ENCODE assay signal across 6 cellular contexts in genomic region chr11:64285885-64286800, GRCh38. TPM values are rescaled to one million over a fixed set of nuclear protein-coding genes. Genes with fewer than 3 reads are reported as not detected.
DNase-seq lines count a peak whose midpoint lies in the region; ATAC-seq, FAIRE-seq and TF ChIP-seq lines count a peak whose summit lies in the region.

No MANE protein-coding gene starts in this region.

- POLR2A ChIA-PET in A549 (lab: Yijun Ruan, JAX), result interaction anchor here (1.0 to 5.8 kb wide), 5 partner anchors 15 to 101 kb away, joined by 4 to 49 read pairs (median 9); partner anchors contain the start of genes ESRRA, FKBP2 and STIP1

- H3K9me3 ChIP-seq in A549 (no peaks in the 10 kb centered on the region), lung (ENCODE audit: control insufficient read depth in 2 of 2, insufficient read depth in 1 of 2, low read length in 1 of 2) (peaks cover 0 to 3% of the 10 kb centered on the region in 2 donors)

- ATAC-seq in A549, result peak; percentile 33 to 49; a peak in 5 of 6 replicates
- ATAC-seq in activated T-helper 17 cell treated with anti-CD3 and anti-CD28 coated beads, Interleukin-2, amount 50 U/mL, for 72 hours (replicated peaks), result no peak
- ATAC-seq in lung (ENCODE audit: insufficient read depth, low FRiP score), result no peak

- H3K9me3 Mint-ChIP-seq in activated T-helper 17 cell treated with anti-CD3 and anti-CD28 coated beads, Interleukin-2, amount 50 U/mL, for 72 hours, result no peaks in the 10 kb centered on the region

- CTCF ChIA-PET in A549 (lab: Yijun Ruan, JAX), result interaction anchor here (0.6 to 20.5 kb wide), 10 partner anchors 9 to 109 kb away, joined by 3 to 448 read pairs (median 4); partner anchors contain the start of genes CATSPERZ, ESRRA, PLCB3 and STIP1

- H3K4me3 ChIP-seq in A549, result peak overlapping the region; percentile 63
- peak overlapping the region; percentile 48 for H3K4me3 ChIP-seq in lung

- H3K27ac ChIP-seq in A549 (peak overlapping the region; percentile 93 to 98), lung (ENCODE audit: low read depth in 1 of 2, low read length in 1 of 2) (peak overlapping the region; percentile 88 to 98)

- TF ChIP-seq EP300 in A549 (IDR thresholded peaks at IDR 0.05), result no peak

- H3K4me2 ChIP-seq in A549, result peak overlapping the region; percentile 86

- TF ChIP-seq CTCF in A549 (IDR thresholded peaks at IDR 0.05) (peak; percentile 6; the same call in 1 of the 3 replicates), lung (IDR thresholded peaks at IDR 0.05; ENCODE audit: control extremely low read depth, extremely low read depth) (no peak)

- H3K36me3 Mint-ChIP-seq in activated T-helper 17 cell treated with anti-CD3 and anti-CD28 coated beads, Interleukin-2, amount 50 U/mL, for 72 hours (ENCODE audit: low read depth), result peaks cover 23% of the 10 kb centered on the region

- no peak for FAIRE-seq in A549 (lab: Jason Lieb, UNC)

- H3K4me3 Mint-ChIP-seq in activated T-helper 17 cell treated with anti-CD3 and anti-CD28 coated beads, Interleukin-2, amount 50 U/mL, for 72 hours, result peak overlapping the region; percentile 80

- H3K4me1 ChIP-seq in A549, result peaks cover 17% of the 10 kb centered on the region; the same call in 1 of the 3 replicates
- H3K4me1 ChIP-seq in lung (ENCODE audit: control insufficient read depth in 2 of 2, insufficient read depth in 2 of 2, low read length in 2 of 2), result peaks cover 0 to 13% of the 10 kb centered on the region in 2 donors

- DNase-seq in A549 (ENCODE audit: low read depth in 1 of 2, low spot score in 1 of 2), result peak; percentile 56 to 65
- peak; percentile 61 for DNase-seq in HT-29 (ENCODE audit: low spot score)
- no peak for DNase-seq in lung (ENCODE audit: low spot score)
- no peak for DNase-seq in SIG-M5 treated with dmso at 0.1 percent for 504 hours (lab: John Stamatoyannopoulos, UW; ENCODE audit: unreplicated experiment)
- DNase-seq in occipital lobe (lab: John Stamatoyannopoulos, UW), result no peak

- H3K4me1 Mint-ChIP-seq in activated T-helper 17 cell treated with anti-CD3 and anti-CD28 coated beads, Interleukin-2, amount 50 U/mL, for 72 hours, result peaks cover 9% of the 10 kb centered on the region

- TF ChIP-seq RAD21 in A549 (conservative IDR thresholded peaks at IDR 0.05 in 1 of 2, IDR thresholded peaks at IDR 0.05 in 1 of 2), result no peak; a peak in 1 of 5 replicates

- no peaks in the 10 kb centered on the region for H3K27me3 ChIP-seq in lung (ENCODE audit: control insufficient read depth, insufficient read depth)

- H3K36me3 ChIP-seq in lung (ENCODE audit: control insufficient read depth in 2 of 2, insufficient read depth in 2 of 2, low read length in 2 of 2), result peaks cover 0 to 5% of the 10 kb centered on the region in 2 donors

- TF ChIP-seq POLR2A in A549 (IDR thresholded peaks at IDR 0.05; ENCODE audit: low read length), result no peak

- WGBS in A549 (ENCODE audit: missing lambda C conversion rate), result 49% methylated on average over 17 of the region's 40 CpGs
- WGBS in lung, 2 donors, result 28 to 34% methylated on average over 33 to 40 of the region's 40 CpGs

- H3K27ac Mint-ChIP-seq in activated T-helper 17 cell treated with anti-CD3 and anti-CD28 coated beads, Interleukin-2, amount 50 U/mL, for 72 hours, result peak overlapping the region; percentile 90

- peaks cover 4% of the 10 kb centered on the region for H3K27me3 Mint-ChIP-seq in activated T-helper 17 cell treated with anti-CD3 and anti-CD28 coated beads, Interleukin-2, amount 50 U/mL, for 72 hours

TF ChIP-seq in A549, 52 proteins besides CTCF, POLR2A, EP300 and RAD21:
- 0 out of 3 replicates have a peak, but pooled peaks have one; percentile 10 for TF ChIP-seq BCL3 (IDR thresholded peaks at IDR 0.05)
- TF ChIP-seq PHF8 (IDR thresholded peaks at IDR 0.05; ENCODE audit: borderline replicate concordance, low read depth), result peak; percentile 3; the same call in 1 of the 2 replicates
- no peak for TF ChIP-seq RNF2 (IDR thresholded peaks at IDR 0.05; ENCODE audit: borderline replicate concordance, low read depth)
- TF ChIP-seq, protein P1, sequence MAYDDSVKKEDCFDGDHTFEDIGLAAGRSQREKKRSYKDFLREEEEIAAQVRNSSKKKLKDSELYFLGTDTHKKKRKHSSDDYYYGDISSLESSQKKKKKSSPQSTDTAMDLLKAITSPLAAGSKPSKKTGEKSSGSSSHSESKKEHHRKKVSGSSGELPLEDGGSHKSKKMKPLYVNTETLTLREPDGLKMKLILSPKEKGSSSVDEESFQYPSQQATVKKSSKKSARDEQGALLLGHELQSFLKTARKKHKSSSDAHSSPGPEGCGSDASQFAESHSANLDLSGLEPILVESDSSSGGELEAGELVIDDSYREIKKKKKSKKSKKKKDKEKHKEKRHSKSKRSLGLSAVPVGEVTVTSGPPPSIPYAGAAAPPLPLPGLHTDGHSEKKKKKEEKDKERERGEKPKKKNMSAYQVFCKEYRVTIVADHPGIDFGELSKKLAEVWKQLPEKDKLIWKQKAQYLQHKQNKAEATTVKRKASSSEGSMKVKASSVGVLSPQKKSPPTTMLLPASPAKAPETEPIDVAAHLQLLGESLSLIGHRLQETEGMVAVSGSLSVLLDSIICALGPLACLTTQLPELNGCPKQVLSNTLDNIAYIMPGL (CRISPR knock-in tag; IDR thresholded peaks at IDR 0.05; ENCODE audit: borderline replicate concordance), result no peak

RNA-seq across cellular contexts. Expression of gene GPR137, which starts 0.5 kb away (rescaled TPM):
- polyA plus RNA-seq in A549 (2011; rRNA removed), result 11.0 and 14.4 TPM in 2 replicates
- 27.0 and 40.8 TPM in 2 replicates for polyA plus RNA-seq in A549 (2012; cell fraction: cytosol; rRNA removed)
- 77.0 and 77.5 TPM in 2 replicates for polyA plus RNA-seq in A549 (2012; cell fraction: nucleus; rRNA removed)
- polyA plus RNA-seq in A549 (2017; fragmentation: RNase III; extraction: RNeasy Plus Mini Kit Qiagen cat#74134 plus additional on column Dnase treatment), result 33.9 to 38.5 TPM (median 37.4 TPM) in 3 replicates
- polyA minus RNA-seq in A549 (2011; rRNA and poly(A)+ RNA removed), result 17.2 and 17.6 TPM in 2 replicates
- total RNA-seq in HT-29 (2014; rRNA removed; shearing (Covaris generic)), result 23.9 and 36.5 TPM in 2 replicates
- total RNA-seq in activated T-helper 17 cell treated with anti-CD3 and anti-CD28 coated beads, Interleukin-2, amount 50 U/mL, for 72 hours, result 10 to 100 TPM; 40.6 to 41.4 TPM
- total RNA-seq in lung, result 10 to 100 TPM; 14.5 to 59.1 TPM
- 10 to 100 TPM; 22.8 to 32.2 TPM for polyA plus RNA-seq in lung
- 9.7 TPM for total RNA-seq in occipital lobe

RNA-seq across cellular contexts. Expression of gene BAD, which starts 1.7 kb away (rescaled TPM):
- polyA plus RNA-seq in A549 (2011; rRNA removed) (33.7 and 35.6 TPM in 2 replicates), A549 (2017; fragmentation: RNase III; extraction: RNeasy Plus Mini Kit Qiagen cat#74134 plus additional on column Dnase treatment) (65.7 to 68.4 TPM (median 66.4 TPM) in 3 replicates), lung (100 to 1,000 TPM in 1 of 2 donors, 10 to 100 TPM in 1; 77.0 to 127 TPM)
- 78.5 and 99.7 TPM in 2 replicates for polyA plus RNA-seq in A549 (2012; cell fraction: cytosol; rRNA removed)
- polyA plus RNA-seq in A549 (2012; cell fraction: nucleus; rRNA removed), result 56.7 and 63.9 TPM in 2 replicates
- 7.1 and 11.8 TPM in 2 replicates for polyA minus RNA-seq in A549 (2011; rRNA and poly(A)+ RNA removed)
- 159 and 160 TPM in 2 replicates for total RNA-seq in HT-29 (2014; rRNA removed; shearing (Covaris generic))
- total RNA-seq in activated T-helper 17 cell treated with anti-CD3 and anti-CD28 coated beads, Interleukin-2, amount 50 U/mL, for 72 hours, result 10 to 100 TPM; 21.5 to 38.5 TPM
- total RNA-seq in lung (10 to 100 TPM; 69.5 to 74.1 TPM), occipital lobe (28.2 TPM)

RNA-seq across cellular contexts. Expression of gene KCNK4, which starts 5.0 kb away (rescaled TPM):
- polyA plus RNA-seq in A549 (2011; rRNA removed) (not detected in 2 replicates), A549 (2017; fragmentation: RNase III; extraction: RNeasy Plus Mini Kit Qiagen cat#74134 plus additional on column Dnase treatment) (0.12 to 0.28 TPM (median 0.17 TPM) in 3 replicates), lung (under 1 TPM in 1 of 2 donors, not detected in 1; 0.09 TPM)
- polyA plus RNA-seq in A549 (2012; cell fraction: cytosol; rRNA removed), result 0.06 TPM in 1 of 2 replicates, not detected in the other
- polyA plus RNA-seq in A549 (2012; cell fraction: nucleus; rRNA removed), result 0.41 and 0.42 TPM in 2 replicates
- polyA minus RNA-seq in A549 (2011; rRNA and poly(A)+ RNA removed), result not detected in 2 replicates
- total RNA-seq in HT-29 (2014; rRNA removed; shearing (Covaris generic)), result not detected in 2 replicates
- not detected for total RNA-seq in activated T-helper 17 cell treated with anti-CD3 and anti-CD28 coated beads, Interleukin-2, amount 50 U/mL, for 72 hours
- total RNA-seq in lung (not detected), occipital lobe (3.0 TPM)

RNA-seq across cellular contexts. Expression of gene CATSPERZ, which starts 14.0 kb away (rescaled TPM):
- polyA plus RNA-seq in A549 (2011; rRNA removed) (1.9 TPM in 2 replicates), A549 (2017; fragmentation: RNase III; extraction: RNeasy Plus Mini Kit Qiagen cat#74134 plus additional on column Dnase treatment) (3.4 to 4.7 TPM (median 4.1 TPM) in 3 replicates), lung (under 1 TPM; 0.31 to 0.98 TPM)
- 5.9 TPM in 2 replicates for polyA plus RNA-seq in A549 (2012; cell fraction: cytosol; rRNA removed)
- 1.7 and 4.2 TPM in 2 replicates for polyA plus RNA-seq in A549 (2012; cell fraction: nucleus; rRNA removed)
- polyA minus RNA-seq in A549 (2011; rRNA and poly(A)+ RNA removed), result not detected in 2 replicates
- total RNA-seq in HT-29 (2014; rRNA removed; shearing (Covaris generic)), result 1.4 and 2.3 TPM in 2 replicates
- not detected for total RNA-seq in activated T-helper 17 cell treated with anti-CD3 and anti-CD28 coated beads, Interleukin-2, amount 50 U/mL, for 72 hours
- total RNA-seq in lung (under 1 TPM in 1 of 2 donors, not detected in 1; 0.67 TPM), occipital lobe (1.7 TPM)

RNA-seq across cellular contexts. Expression of gene ESRRA, which starts 19.2 kb away (rescaled TPM):
- polyA plus RNA-seq in A549 (2011; rRNA removed) (13.9 and 15.2 TPM in 2 replicates), A549 (2017; fragmentation: RNase III; extraction: RNeasy Plus Mini Kit Qiagen cat#74134 plus additional on column Dnase treatment) (30.9 to 35.5 TPM (median 33.5 TPM) in 3 replicates), lung (10 to 100 TPM; 67.7 to 88.4 TPM)
- polyA plus RNA-seq in A549 (2012; cell fraction: cytosol; rRNA removed), result 30.4 and 39.1 TPM in 2 replicates
- polyA plus RNA-seq in A549 (2012; cell fraction: nucleus; rRNA removed), result 43.3 and 53.6 TPM in 2 replicates
- polyA minus RNA-seq in A549 (2011; rRNA and poly(A)+ RNA removed), result 11.4 and 19.0 TPM in 2 replicates
- 180 TPM in 2 replicates for total RNA-seq in HT-29 (2014; rRNA removed; shearing (Covaris generic))
- 10 to 100 TPM; 31.2 to 55.7 TPM for total RNA-seq in activated T-helper 17 cell treated with anti-CD3 and anti-CD28 coated beads, Interleukin-2, amount 50 U/mL, for 72 hours
- total RNA-seq in lung (10 to 100 TPM; 10.8 to 78.3 TPM), occipital lobe (14.2 TPM)

Comparison
In these comparisons a context has a peak if more than half of its experiments do, and no peak if none do; other contexts are left out.
1. ATAC-seq: peak in A549 (2 of 2); none in activated T-helper 17 cell treated with anti-CD3 and anti-CD28 coated beads, Interleukin-2, amount 50 U/mL, for 72 hours (single experiment) and lung (single experiment).
2. DNase-seq: peak in A549 (2 of 2) and HT-29 (single experiment); none in lung (single experiment), SIG-M5 treated with dmso at 0.1 percent for 504 hours (single experiment) and occipital lobe (single experiment).